In genomic region chr2:238974510-238975166, GRCh38 we compare ENCODE assay signal across 9 cellular contexts.
DNase-seq lines count a peak whose midpoint lies in the region; ATAC-seq and TF ChIP-seq lines count a peak whose summit lies in the region.
"Had no signal": no experiment of that assay in that cellular context is flagged by ENCODE, and none has a peak within 500 bp of the region (broad histone marks: within the 10 kb centered on the region; RNA-seq: fewer than 3 reads in every experiment).

No MANE protein-coding gene starts in this region.

- TF ChIP-seq CTCF in right atrium auricular region (IDR thresholded peaks at IDR 0.05) (no peak), chondrocyte (IDR thresholded peaks at IDR 0.05) (peak; percentile 34)

- no peak overlapping the region for H3K4me3 ChIP-seq in right atrium auricular region

- no peaks in the 10 kb centered on the region for H3K27me3 Mint-ChIP-seq in chondrocyte (ENCODE audit: low read depth)
- H3K27me3 Mint-ChIP-seq in activated CD4-positive, alpha-beta T cell treated with anti-CD3 and anti-CD28 coated beads for 36 hours, result peaks cover 21% of the 10 kb centered on the region

- H3K36me3 ChIP-seq in right atrium auricular region, result no peaks in the 10 kb centered on the region

- peak overlapping the region; percentile 1 to 27 for H3K27ac ChIP-seq in right atrium auricular region

- DNase-seq in right atrium auricular region (ENCODE audit: low spot score) (peak; percentile 69), cardiac septum (ENCODE audit: low spot score) (no peak), chondrocyte (ENCODE audit: low spot score) (no peak), kidney glomerular epithelial cell (lab: John Stamatoyannopoulos, UW) (peak; percentile 21), NCI-H524 treated with DMSO at 0.1 percent for 48 hours (lab: John Stamatoyannopoulos, UW) (no peak)
- no peak for DNase-seq in activated CD4-positive, alpha-beta T cell treated with anti-CD3 and anti-CD28 coated beads for 36 hours

- H3K4me1 Mint-ChIP-seq in chondrocyte (ENCODE audit: low read depth), result peaks cover 33% of the 10 kb centered on the region
- H3K4me1 Mint-ChIP-seq in activated CD4-positive, alpha-beta T cell treated with anti-CD3 and anti-CD28 coated beads for 36 hours, result no peaks in the 10 kb centered on the region
- H3K4me1 Mint-ChIP-seq: B cell had no signal

- POLR2A ChIA-PET in activated CD4-positive, alpha-beta T cell treated with anti-CD3 and anti-CD28 coated beads for 36 hours (lab: Charles Lee), result no interaction called here

- H3K36me3 Mint-ChIP-seq in chondrocyte (ENCODE audit: low read depth), result peaks cover 7% of the 10 kb centered on the region
- peaks cover 2% of the 10 kb centered on the region for H3K36me3 Mint-ChIP-seq in activated CD4-positive, alpha-beta T cell treated with anti-CD3 and anti-CD28 coated beads for 36 hours (ENCODE audit: low read depth)

- H3K9me3 Mint-ChIP-seq in chondrocyte (ENCODE audit: low read depth), result peaks cover 27% of the 10 kb centered on the region
- H3K9me3 Mint-ChIP-seq in activated CD4-positive, alpha-beta T cell treated with anti-CD3 and anti-CD28 coated beads for 36 hours (ENCODE audit: low read depth), result peaks cover 13% of the 10 kb centered on the region

- H3K4me1 ChIP-seq in right atrium auricular region, result no peaks in the 10 kb centered on the region

- CTCF ChIA-PET in activated CD4-positive, alpha-beta T cell treated with anti-CD3 and anti-CD28 coated beads for 36 hours (lab: Charles Lee), result interaction anchor here (0.6 to 0.7 kb wide), 2 partner anchors 65 to 282 kb away, joined by 3 to 4 read pairs; no protein-coding TSS in a partner anchor

- H3K27me3 ChIP-seq in right atrium auricular region, result no peaks in the 10 kb centered on the region

- intact Hi-C loops in cardiac septum (cut with DNase I), result loop anchor here (1.0 kb wide), 1 partner anchor 29 kb away; no protein-coding TSS in a partner anchor
- intact Hi-C loops in activated CD4-positive, alpha-beta T cell treated with anti-CD3 and anti-CD28 coated beads for 36 hours (cut with DNase I, micrococcal nuclease), result no loop called here

- no peak for ATAC-seq in activated CD4-positive, alpha-beta T cell treated with anti-CD3 and anti-CD28 coated beads for 36 hours
- ATAC-seq in HG03135 (IDR thresholded peaks at IDR 0.05; ENCODE audit: unreplicated experiment) (no peak), GM21381 (IDR thresholded peaks at IDR 0.05; ENCODE audit: unreplicated experiment) (no peak)

- peaks cover 0 to 22% of the 10 kb centered on the region in 2 donors for H3K9me3 ChIP-seq in right atrium auricular region

- H3K4me3 Mint-ChIP-seq in chondrocyte (ENCODE audit: unreplicated experiment), result no peak overlapping the region
- H3K4me3 Mint-ChIP-seq in activated CD4-positive, alpha-beta T cell treated with anti-CD3 and anti-CD28 coated beads for 36 hours, result no peak overlapping the region
- H3K4me3 Mint-ChIP-seq: B cell had no signal

- H3K27ac Mint-ChIP-seq in chondrocyte (ENCODE audit: unreplicated experiment), result peak overlapping the region; percentile 29
- H3K27ac Mint-ChIP-seq in activated CD4-positive, alpha-beta T cell treated with anti-CD3 and anti-CD28 coated beads for 36 hours, result no peak overlapping the region
- H3K27ac Mint-ChIP-seq: B cell had no signal

Comparison
In these comparisons a context has a peak if more than half of its experiments do, and no peak if none do; other contexts are left out.
1. DNase-seq: peak in right atrium auricular region (single experiment) and kidney glomerular epithelial cell (single experiment); none in cardiac septum (single experiment), chondrocyte (single experiment), NCI-H524 treated with DMSO at 0.1 percent for 48 hours (single experiment) and activated CD4-positive, alpha-beta T cell treated with anti-CD3 and anti-CD28 coated beads for 36 hours (single experiment).